1 cellular context compared by ENCODE assay signal in the genomic region with DNA sequence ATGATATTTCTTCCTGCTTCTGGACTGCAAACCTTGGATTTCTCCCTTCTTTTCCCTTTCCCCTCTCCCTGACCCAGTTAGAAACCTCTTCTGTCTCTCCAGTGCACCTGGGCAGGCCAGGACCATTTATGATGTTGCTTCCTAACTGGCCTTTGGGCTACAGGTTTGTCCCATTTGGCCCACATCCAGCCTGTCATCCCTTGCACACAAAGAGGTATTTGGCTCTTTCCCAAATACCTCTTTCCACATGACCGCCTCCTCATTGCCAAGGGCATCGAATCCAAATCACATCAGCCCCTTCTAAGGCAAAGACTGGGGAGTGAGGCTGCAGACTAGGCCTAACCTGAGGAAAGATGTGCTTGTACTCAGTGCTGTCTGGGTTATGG.
A peak's percentile ranks its signal among the peaks of the same experiment; 100 is the strongest.
TF ChIP-seq lines count a peak whose summit lies in the region.

No MANE protein-coding gene starts in this region.

TF ChIP-seq in K562, 482 proteins besides CTCF, POLR2A, EP300 and RAD21:
- peak; percentile 82 for TF ChIP-seq NFIC (IDR thresholded peaks at IDR 0.05)
- no peak for TF ChIP-seq TRIM28 (IDR thresholded peaks at IDR 0.05)
- TF ChIP-seq, protein P1, sequence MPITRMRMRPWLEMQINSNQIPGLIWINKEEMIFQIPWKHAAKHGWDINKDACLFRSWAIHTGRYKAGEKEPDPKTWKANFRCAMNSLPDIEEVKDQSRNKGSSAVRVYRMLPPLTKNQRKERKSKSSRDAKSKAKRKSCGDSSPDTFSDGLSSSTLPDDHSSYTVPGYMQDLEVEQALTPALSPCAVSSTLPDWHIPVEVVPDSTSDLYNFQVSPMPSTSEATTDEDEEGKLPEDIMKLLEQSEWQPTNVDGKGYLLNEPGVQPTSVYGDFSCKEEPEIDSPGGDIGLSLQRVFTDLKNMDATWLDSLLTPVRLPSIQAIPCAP (CRISPR knock-in tag; IDR thresholded peaks at IDR 0.05; ENCODE audit: borderline replicate concordance): 0 out of 2 replicates have a peak, but pooled peaks have one; percentile 74
